ENCODE assay signal across 10 cellular contexts in genomic region chr10:55628260-55628701, GRCh38.
DNase-seq lines count a peak whose midpoint lies in the region; ATAC-seq and TF ChIP-seq lines count a peak whose summit lies in the region.
"Had no signal": no experiment of that assay in that cellular context is flagged by ENCODE, and none has a peak within 500 bp of the region (broad histone marks: within the 10 kb centered on the region; RNA-seq: fewer than 3 reads in every experiment).

No MANE protein-coding gene starts in this region.

- H3K9me2 ChIP-seq in PC-9 (ENCODE audit: insufficient read depth): no peaks in the 10 kb centered on the region

- H3K4me1 ChIP-seq in HUES48 (ENCODE audit: control insufficient read depth, insufficient read depth, low read length) (peaks cover 6% of the 10 kb centered on the region; the same call in 1 of the 2 replicates), adrenal gland (replicated peaks in 1 of 2) (no peaks in the 10 kb centered on the region), iPS-20b (ENCODE audit: insufficient read depth, low read length) (peaks cover 2% of the 10 kb centered on the region; the same call in 1 of the 2 replicates), PC-9 (replicated peaks; ENCODE audit: insufficient read depth) (no peaks in the 10 kb centered on the region; the same call in 1 of the 2 replicates)

- H3K9me3 ChIP-seq in HUES48 (ENCODE audit: control insufficient read depth, insufficient read depth, low read length) (no peaks in the 10 kb centered on the region), adrenal gland (replicated peaks in 1 of 3) (no peaks in the 10 kb centered on the region), iPS-20b (ENCODE audit: insufficient read depth, low read depth, low read length) (no peaks in the 10 kb centered on the region), PC-9 (ENCODE audit: insufficient read depth, low read depth) (no peaks in the 10 kb centered on the region)

- peak; percentile 47 to 63 for TF ChIP-seq POLR2A in adrenal gland (IDR thresholded peaks at IDR 0.05)

- no peak overlapping the region for H2AFZ ChIP-seq in PC-9

- H3K79me2 ChIP-seq in PC-9 (ENCODE audit: low read depth): no peaks in the 10 kb centered on the region

- ATAC-seq in GM18520 (IDR thresholded peaks at IDR 0.05; ENCODE audit: unreplicated experiment): no peak
- no peak for ATAC-seq in HG02981 (IDR thresholded peaks at IDR 0.05; ENCODE audit: unreplicated experiment)

- no peaks in the 10 kb centered on the region for H3F3A ChIP-seq in PC-9 (ENCODE audit: insufficient read depth, low read depth)

- 0 to 2% (median 1%) methylated on average over 11 to 30 of the region's 30 CpGs for WGBS in adrenal gland, 4 donors

- BruUV-seq in PC-9 (replicated peaks; lab: Mats Ljungman, UMichigan): no TSS peak

- H3K27me3 ChIP-seq in HUES48 (ENCODE audit: control insufficient read depth, insufficient read depth, low read length): peaks cover 9% of the 10 kb centered on the region
- H3K27me3 ChIP-seq in adrenal gland: no peaks in the 10 kb centered on the region
- peaks cover 5% of the 10 kb centered on the region; the same call in 1 of the 2 replicates for H3K27me3 ChIP-seq in iPS-20b (ENCODE audit: insufficient read depth, low read length)
- H3K27me3 ChIP-seq in PC-9 (ENCODE audit: insufficient read depth, low read depth): no peaks in the 10 kb centered on the region

- H3K36me3 ChIP-seq in HUES48 (ENCODE audit: control insufficient read depth, insufficient read depth, low read length): no peaks in the 10 kb centered on the region
- H3K36me3 ChIP-seq in adrenal gland (replicated peaks in 1 of 2): no peaks in the 10 kb centered on the region
- no peaks in the 10 kb centered on the region for H3K36me3 ChIP-seq in iPS-20b (ENCODE audit: insufficient read depth, low read depth, low read length)
- no peaks in the 10 kb centered on the region for H3K36me3 ChIP-seq in PC-9 (ENCODE audit: low read depth)

- DNase-seq in adrenal gland (peak; percentile 79 to 92 (median 87)), retinal pigment epithelial cell (ENCODE audit: low read depth) (no peak), PC-9 (no peak)
- no peak for DNase-seq in activated CD8-positive, alpha-beta memory T cell treated with anti-CD3 and anti-CD28 coated beads for 24 hours
- DNase-seq: NCI-H69; stimulated activated CD4-positive, alpha-beta T cell treated with anti-CD3 and anti-CD28 coated beads, Interleukin-1b, Interleukin-23, amount 100 ng/mL, for 48 hours had no signal

- CTCF ChIA-PET in PC-9 (lab: Charles Lee): no interaction called here

- no peaks in the 10 kb centered on the region for H4K20me1 ChIP-seq in PC-9 (ENCODE audit: insufficient read depth)

- POLR2A ChIA-PET in PC-9 (lab: Charles Lee; ENCODE audit: unreplicated experiment): interaction anchor here (0.6 kb wide), 1 partner anchor 376 kb away, joined by 4 read pairs; no protein-coding TSS in a partner anchor

- H3K27ac ChIP-seq in HUES48 (ENCODE audit: low read depth, low read length) (no peak overlapping the region), adrenal gland (peak overlapping the region in 2 of 5 donors; percentile 53 to 76), iPS-20b (ENCODE audit: low read length) (no peak overlapping the region), PC-9 (no peak overlapping the region)

- TF ChIP-seq CTCF in adrenal gland (IDR thresholded peaks at IDR 0.05): no peak
- TF ChIP-seq CTCF in retinal pigment epithelial cell (conservative IDR thresholded peaks at IDR 0.05; ENCODE audit: low read depth, low read length): peak; percentile 37
- no peak for TF ChIP-seq CTCF in PC-9 (conservative IDR thresholded peaks at IDR 0.05)

- intact Hi-C loops in adrenal gland (cut with DNase I) (no loop called here), PC-9 (cut with micrococcal nuclease; ENCODE audit: unreplicated experiment) (no loop called here)

- H3K9ac ChIP-seq in HUES48 (ENCODE audit: low read depth, low read length): no peak overlapping the region; the same call in 1 of the 2 replicates
- peak overlapping the region; percentile 41; the same call in 1 of the 2 replicates for H3K9ac ChIP-seq in iPS-20b (ENCODE audit: low read depth, low read length)

- H3K4me3 ChIP-seq in HUES48 (ENCODE audit: low read depth, low read length): peak overlapping the region; percentile 74
- peak overlapping the region in 2 of 4 donors; percentile 35 to 48 for H3K4me3 ChIP-seq in adrenal gland
- H3K4me3 ChIP-seq in iPS-20b (ENCODE audit: low read length): peak overlapping the region; percentile 81
- peak overlapping the region; percentile 63 for H3K4me3 ChIP-seq in retinal pigment epithelial cell (ENCODE audit: low read length)
- H3K4me3 ChIP-seq in PC-9: no peak overlapping the region

- no peak overlapping the region for H3K4me2 ChIP-seq in PC-9

Comparison
In these comparisons a context has a peak if more than half of its experiments do, and no peak if none do; other contexts are left out.
1. DNase-seq: peak in adrenal gland (7 of 7); none in retinal pigment epithelial cell (single experiment), PC-9 (0 of 2) and activated CD8-positive, alpha-beta memory T cell treated with anti-CD3 and anti-CD28 coated beads for 24 hours (single experiment).